1 cellular context compared by ENCODE assay signal in the genomic region with DNA sequence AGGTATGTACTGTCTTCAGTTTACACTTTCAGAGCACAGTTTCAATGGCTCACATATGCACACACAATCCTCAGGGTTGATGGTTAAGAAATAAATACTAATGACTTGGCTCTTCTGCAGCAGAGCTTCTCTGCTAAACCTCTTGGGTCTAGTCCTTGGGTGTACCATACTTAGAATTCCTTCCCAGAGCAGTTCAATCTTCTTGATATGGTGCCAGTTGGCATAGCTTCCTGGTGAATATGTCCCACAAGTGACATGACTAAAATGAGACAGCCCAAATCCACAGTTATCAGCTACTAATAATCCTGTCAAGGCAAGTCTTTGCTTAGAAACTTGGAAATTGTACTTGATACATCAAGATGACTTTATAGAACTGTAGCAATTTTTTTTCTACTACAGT.
TF ChIP-seq lines count a peak whose summit lies in the region.

No MANE protein-coding gene starts in this region.

TF ChIP-seq in SK-N-SH, 30 proteins besides CTCF, POLR2A, EP300 and RAD21 (continued from another document):
- TF ChIP-seq RXRA (IDR thresholded peaks at IDR 0.05; ENCODE audit: borderline replicate concordance, low read depth) (0 out of 2 replicates have a peak, but pooled peaks have one; percentile 47), MEF2A (IDR thresholded peaks at IDR 0.05; ENCODE audit: borderline replicate concordance, low read depth) (no peak), POLR2AphosphoS5 (IDR thresholded peaks at IDR 0.05; ENCODE audit: low read depth, low read length) (0 out of 2 replicates have a peak, but pooled peaks have one; percentile 32), YY1 (IDR thresholded peaks at IDR 0.05; ENCODE audit: low read depth) (no peak), JUND (IDR thresholded peaks at IDR 0.05) (peak; percentile 51), SMC3 (IDR thresholded peaks at IDR 0.05; ENCODE audit: low read depth, low read length) (no peak)
- TF ChIP-seq, protein P1, sequence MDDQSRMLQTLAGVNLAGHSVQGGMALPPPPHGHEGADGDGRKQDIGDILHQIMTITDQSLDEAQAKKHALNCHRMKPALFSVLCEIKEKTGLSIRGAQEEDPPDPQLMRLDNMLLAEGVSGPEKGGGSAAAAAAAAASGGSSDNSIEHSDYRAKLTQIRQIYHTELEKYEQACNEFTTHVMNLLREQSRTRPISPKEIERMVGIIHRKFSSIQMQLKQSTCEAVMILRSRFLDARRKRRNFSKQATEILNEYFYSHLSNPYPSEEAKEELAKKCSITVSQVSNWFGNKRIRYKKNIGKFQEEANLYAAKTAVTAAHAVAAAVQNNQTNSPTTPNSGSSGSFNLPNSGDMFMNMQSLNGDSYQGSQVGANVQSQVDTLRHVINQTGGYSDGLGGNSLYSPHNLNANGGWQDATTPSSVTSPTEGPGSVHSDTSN (IDR thresholded peaks at IDR 0.05) = peak; percentile 84
- TF ChIP-seq, protein P2, sequence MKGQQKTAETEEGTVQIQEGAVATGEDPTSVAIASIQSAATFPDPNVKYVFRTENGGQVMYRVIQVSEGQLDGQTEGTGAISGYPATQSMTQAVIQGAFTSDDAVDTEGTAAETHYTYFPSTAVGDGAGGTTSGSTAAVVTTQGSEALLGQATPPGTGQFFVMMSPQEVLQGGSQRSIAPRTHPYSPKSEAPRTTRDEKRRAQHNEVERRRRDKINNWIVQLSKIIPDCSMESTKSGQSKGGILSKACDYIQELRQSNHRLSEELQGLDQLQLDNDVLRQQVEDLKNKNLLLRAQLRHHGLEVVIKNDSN (IDR thresholded peaks at IDR 0.05; ENCODE audit: borderline replicate concordance, low read depth) = no peak
